ENCODE assay signal across 9 cellular contexts in genomic region chr20:20010639-20011500, GRCh38. TPM values are rescaled to one million over a fixed set of nuclear protein-coding genes. Genes with fewer than 3 reads are reported as not detected.
DNase-seq lines count a peak whose midpoint lies in the region; ATAC-seq and TF ChIP-seq lines count a peak whose summit lies in the region.
"Had no signal": no experiment of that assay in that cellular context is flagged by ENCODE, and none has a peak within 500 bp of the region (broad histone marks: within the 10 kb centered on the region; RNA-seq: fewer than 3 reads in every experiment).

No MANE protein-coding gene starts in this region.

- H3K4me1 ChIP-seq in heart right ventricle: peaks cover 0 to 33% (median 18%) of the 10 kb centered on the region in 9 donors

- H3K36me3 ChIP-seq in heart right ventricle: no peaks in the 10 kb centered on the region

- no peak for TF ChIP-seq CTCF in heart right ventricle (IDR thresholded peaks at IDR 0.05)

- H3K27ac ChIP-seq in heart right ventricle: peak overlapping the region in 8 of 10 donors; percentile 6 to 57 (median 47)

- DNase-seq in HEK293T (ENCODE audit: extremely low spot score) (peak; percentile 21), SW480 (ENCODE audit: low spot score) (peak; percentile 12), heart right ventricle (no peak), stromal cell of bone marrow (ENCODE audit: low read depth) (peak; percentile 53), SIG-M5 (lab: John Stamatoyannopoulos, UW) (no peak)
- no peak for DNase-seq in activated naive CD8-positive, alpha-beta T cell treated with anti-CD3 and anti-CD28 coated beads, Interleukin-2, amount 50 U/mL, for 24 hours
- DNase-seq in activated CD4-positive, alpha-beta T cell treated with anti-CD3 and anti-CD28 coated beads, Interleukin-2, amount 50 U/mL, for 4 hours: no peak

- peaks cover 10% of the 10 kb centered on the region for H3K4me1 Mint-ChIP-seq in activated naive CD8-positive, alpha-beta T cell treated with anti-CD3 and anti-CD28 coated beads, Interleukin-2, amount 50 U/mL, for 24 hours

- no peaks in the 10 kb centered on the region for H3K9me3 Mint-ChIP-seq in activated naive CD8-positive, alpha-beta T cell treated with anti-CD3 and anti-CD28 coated beads, Interleukin-2, amount 50 U/mL, for 24 hours

- peaks cover 17% of the 10 kb centered on the region for H3K27me3 Mint-ChIP-seq in activated naive CD8-positive, alpha-beta T cell treated with anti-CD3 and anti-CD28 coated beads, Interleukin-2, amount 50 U/mL, for 24 hours

- ATAC-seq in heart right ventricle (peak in 6 of 8 donors; percentile 31 to 68 (median 39)), HG02798 (IDR thresholded peaks at IDR 0.05; ENCODE audit: poor library complexity, unreplicated experiment) (no peak)
- no peak for ATAC-seq in activated naive CD8-positive, alpha-beta T cell treated with anti-CD3 and anti-CD28 coated beads, Interleukin-2, amount 50 U/mL, for 24 hours

- no peak overlapping the region for H3K4me3 Mint-ChIP-seq in activated naive CD8-positive, alpha-beta T cell treated with anti-CD3 and anti-CD28 coated beads, Interleukin-2, amount 50 U/mL, for 24 hours

- H3K36me3 Mint-ChIP-seq in activated naive CD8-positive, alpha-beta T cell treated with anti-CD3 and anti-CD28 coated beads, Interleukin-2, amount 50 U/mL, for 24 hours (ENCODE audit: low read depth): no peaks in the 10 kb centered on the region

- no peaks in the 10 kb centered on the region for H3K9me3 ChIP-seq in heart right ventricle

- WGBS in heart right ventricle, 2 donors: 36 to 53% methylated on average over 4 of the region's 4 CpGs

- H3K4me3 ChIP-seq in heart right ventricle: no peak overlapping the region

- H3K27ac Mint-ChIP-seq in activated naive CD8-positive, alpha-beta T cell treated with anti-CD3 and anti-CD28 coated beads, Interleukin-2, amount 50 U/mL, for 24 hours: no peak overlapping the region

- no peaks in the 10 kb centered on the region for H3K27me3 ChIP-seq in heart right ventricle

- POLR2A ChIA-PET in HEK293T (lab: Yijun Ruan, JAX): interaction anchor here (1.1 kb wide), 1 partner anchor 42 kb away, joined by 3 read pairs; the partner anchor contains the start of genes CFAP61 and CRNKL1

- intact Hi-C loops in heart right ventricle (cut with DNase I): no loop called here

- CTCF ChIA-PET in HEK293T (lab: Yijun Ruan, JAX): interaction anchor here (0.6 kb wide), 2 partner anchors 1182 to 1429 kb away, joined by 3 to 8 read pairs; no protein-coding TSS in a partner anchor

TF ChIP-seq in HEK293T, 16 proteins besides CTCF, POLR2A, EP300 and RAD21:
- TF ChIP-seq SP1 (IDR thresholded peaks at IDR 0.05): no peak
- peak; percentile 51 for TF ChIP-seq PKNOX1 (IDR thresholded peaks at IDR 0.05)
- peak; percentile 42; the same call in 1 of the 2 replicates for TF ChIP-seq FOXA1 (IDR thresholded peaks at IDR 0.05)
- TF ChIP-seq ARNT (IDR thresholded peaks at IDR 0.05): no peak
- no peak for TF ChIP-seq NFRKB (IDR thresholded peaks at IDR 0.05)
- no peak for TF ChIP-seq BHLHE40 (IDR thresholded peaks at IDR 0.05; ENCODE audit: borderline replicate concordance)
- no peak for TF ChIP-seq HDGF (IDR thresholded peaks at IDR 0.05; ENCODE audit: borderline replicate concordance)
- no peak for TF ChIP-seq LEF1 (IDR thresholded peaks at IDR 0.05; ENCODE audit: borderline replicate concordance)
- no peak for TF ChIP-seq ZNF384 (IDR thresholded peaks at IDR 0.05)
- TF ChIP-seq CTBP1 (IDR thresholded peaks at IDR 0.05; ENCODE audit: borderline replicate concordance): peak; percentile 43; the same call in 1 of the 2 replicates
- TF ChIP-seq ELF4 (IDR thresholded peaks at IDR 0.05): no peak
- TF ChIP-seq L3MBTL2 (conservative IDR thresholded peaks at IDR 0.05): 0 out of 2 replicates have a peak, but pooled peaks have one; percentile 22
- TF ChIP-seq FOXK2 (IDR thresholded peaks at IDR 0.05): peak; percentile 77
- no peak for TF ChIP-seq FOXM1 (IDR thresholded peaks at IDR 0.05; ENCODE audit: borderline replicate concordance)

RNA-seq across cellular contexts. Expression of gene NAA20, which starts 6.3 kb away (rescaled TPM):
- 10 to 100 TPM; 53.7 to 68.0 (median 62.5) TPM for total RNA-seq in heart right ventricle
- polyA plus RNA-seq in heart right ventricle: 10 to 100 TPM; 96.4 to 98.1 TPM

RNA-seq across cellular contexts. Expression of gene CRNKL1, which starts 41.4 kb away (rescaled TPM):
- total RNA-seq in heart right ventricle: 10 to 100 TPM; 13.5 to 20.2 (median 18.1) TPM
- 10 to 100 TPM in 1 of 2 donors, 1 to 10 TPM in 1; 9.8 to 17.5 TPM for polyA plus RNA-seq in heart right ventricle

RNA-seq across cellular contexts. Expression of gene CFAP61, which starts 41.5 kb away (rescaled TPM):
- 100 to 1,000 TPM in 1 of 10 donors, 10 to 100 TPM in 9; 30.3 to 140 (median 68.2) TPM for total RNA-seq in heart right ventricle
- 10 to 100 TPM in 1 of 2 donors, 1 to 10 TPM in 1; 8.2 to 15.1 TPM for polyA plus RNA-seq in heart right ventricle
- total RNA-seq: T-helper 1 cell treated with Interleukin-12 subunit alpha and Interleukin-12 subunit beta and Interleukin-4 antibody, amounts not matched to agents 30 ng/mL and 1 ng/mL, for 36 hours had no signal

Comparison
In these comparisons a context has a peak if more than half of its experiments do, and no peak if none do; other contexts are left out.
1. DNase-seq: peak in HEK293T (single experiment), SW480 (single experiment) and stromal cell of bone marrow (single experiment); none in heart right ventricle (0 of 2), activated naive CD8-positive, alpha-beta T cell treated with anti-CD3 and anti-CD28 coated beads, Interleukin-2, amount 50 U/mL, for 24 hours (single experiment), SIG-M5 (single experiment) and activated CD4-positive, alpha-beta T cell treated with anti-CD3 and anti-CD28 coated beads, Interleukin-2, amount 50 U/mL, for 4 hours (0 of 2).
2. ATAC-seq: peak in heart right ventricle (6 of 8); none in HG02798 (single experiment) and activated naive CD8-positive, alpha-beta T cell treated with anti-CD3 and anti-CD28 coated beads, Interleukin-2, amount 50 U/mL, for 24 hours (single experiment).